18 cellular contexts compared by ENCODE assay signal in the genomic region with DNA sequence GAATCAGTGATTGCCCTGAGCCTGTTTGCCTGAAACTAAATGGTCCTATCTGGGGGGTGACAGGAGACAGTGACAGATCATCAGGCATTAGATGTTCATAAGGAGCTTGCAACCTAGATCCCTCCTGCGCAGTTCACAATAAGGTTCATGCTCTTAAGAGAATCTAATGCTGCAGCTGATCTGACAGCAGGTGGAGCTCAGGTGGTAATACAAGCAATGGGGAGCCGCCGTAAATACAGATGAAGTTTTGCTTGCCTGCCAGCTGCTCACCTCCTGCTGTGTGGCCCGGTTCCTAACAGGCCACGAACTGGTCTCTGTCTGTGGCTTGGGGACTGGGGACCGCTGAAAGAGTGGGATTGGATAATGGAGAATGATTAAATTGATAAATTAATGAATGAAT. TPM values are rescaled to one million over a fixed set of nuclear protein-coding genes. Genes with fewer than 3 reads are reported as not detected.
DNase-seq lines count a peak whose midpoint lies in the region; ATAC-seq, FAIRE-seq and TF ChIP-seq lines count a peak whose summit lies in the region.
"Had no signal": no experiment of that assay in that cellular context is flagged by ENCODE, and none has a peak within 500 bp of the region (broad histone marks: within the 10 kb centered on the region; RNA-seq: fewer than 3 reads in every experiment).

No MANE protein-coding gene starts in this region.

- H3K4me1 ChIP-seq in Caco-2: no peaks in the 10 kb centered on the region
- no peaks in the 10 kb centered on the region for H3K4me1 ChIP-seq in liver (ENCODE audit: control insufficient read depth in 4 of 4, insufficient read depth in 4 of 4, low read length in 3 of 4)
- H3K4me1 ChIP-seq: heart right ventricle had no signal

- no peaks in the 10 kb centered on the region for H3K36me3 ChIP-seq in Caco-2 (ENCODE audit: control insufficient read depth, insufficient read depth, low read length)
- H3K36me3 ChIP-seq in WERI-Rb-1: no peaks in the 10 kb centered on the region
- H3K36me3 ChIP-seq in liver (ENCODE audit: control insufficient read depth in 4 of 4, insufficient read depth in 3 of 4, low read depth in 1 of 4, low read length in 3 of 4): no peaks in the 10 kb centered on the region
- H3K36me3 ChIP-seq: heart right ventricle had no signal

- no peak overlapping the region for H3K9ac ChIP-seq in liver (ENCODE audit: low read depth in 1 of 2, low read length in 2 of 2)

- no peaks in the 10 kb centered on the region for H3K9me3 ChIP-seq in Caco-2
- H3K9me3 ChIP-seq in WERI-Rb-1 (ENCODE audit: severe bottlenecking): no peaks in the 10 kb centered on the region
- no peaks in the 10 kb centered on the region for H3K9me3 ChIP-seq in liver (ENCODE audit: control insufficient read depth in 4 of 4, low read length in 3 of 4)
- H3K9me3 ChIP-seq: heart right ventricle had no signal

- WGBS in liver: 45% methylated on average over 6 of the region's 6 CpGs

- intact Hi-C loops in Caco-2 (cut with micrococcal nuclease; ENCODE audit: unreplicated experiment): loop anchor here (1.0 to 5.0 kb wide), 3 partner anchors 137 to 378 kb away; no protein-coding TSS in a partner anchor

- no peaks in the 10 kb centered on the region for H3K9me3 Mint-ChIP-seq in Caco-2 (ENCODE audit: unreplicated experiment)
- H3K9me3 Mint-ChIP-seq: activated CD4-positive, alpha-beta T cell treated with anti-CD3 and anti-CD28 coated beads, Interleukin-2, amount 10 ng/mL, durations not matched to agents 7 days and 5 days; brain; stimulated activated naive CD8-positive, alpha-beta T cell treated with anti-CD3 and anti-CD28 coated beads, Interleukin-15, Interleukin-2, amounts not matched to agents 100 ng/mL and 50 ng/mL, for 24 hours had no signal

- H3K27me3 ChIP-seq in Caco-2 (replicated peaks; ENCODE audit: control insufficient read depth, insufficient read depth, low read length) (no peaks in the 10 kb centered on the region), WERI-Rb-1 (ENCODE audit: insufficient read depth, low read depth, severe bottlenecking) (no peaks in the 10 kb centered on the region), liver (ENCODE audit: control insufficient read depth in 4 of 4, insufficient read depth in 4 of 4, low read length in 3 of 4) (no peaks in the 10 kb centered on the region)
- H3K27me3 ChIP-seq: heart right ventricle had no signal

- no peak for ATAC-seq in GM18907 (IDR thresholded peaks at IDR 0.05; ENCODE audit: unreplicated experiment)
- ATAC-seq: heart right ventricle, left cardiac atrium had no signal

- no peak overlapping the region for H3K4me3 ChIP-seq in Caco-2 (ENCODE audit: low read depth, low read length)
- no peak overlapping the region for H3K4me3 ChIP-seq in LNCaP clone FGC (ENCODE audit: low read depth, low read length)
- no peak overlapping the region for H3K4me3 ChIP-seq in WERI-Rb-1 (ENCODE audit: low read depth, low read length)
- H3K4me3 ChIP-seq in liver (ENCODE audit: low read depth in 1 of 3, low read length in 3 of 3): no peak overlapping the region
- H3K4me3 ChIP-seq: heart right ventricle had no signal

- H3K27me3 Mint-ChIP-seq in Caco-2 (ENCODE audit: insufficient read depth, unreplicated experiment): peaks cover 3% of the 10 kb centered on the region
- H3K27me3 Mint-ChIP-seq: activated CD4-positive, alpha-beta T cell treated with anti-CD3 and anti-CD28 coated beads, Interleukin-2, amount 10 ng/mL, durations not matched to agents 7 days and 5 days; brain; stimulated activated naive CD8-positive, alpha-beta T cell treated with anti-CD3 and anti-CD28 coated beads, Interleukin-15, Interleukin-2, amounts not matched to agents 100 ng/mL and 50 ng/mL, for 24 hours had no signal

- H3K4me3 Mint-ChIP-seq in Caco-2 (ENCODE audit: unreplicated experiment): no peak overlapping the region
- H3K4me3 Mint-ChIP-seq: activated CD4-positive, alpha-beta T cell treated with anti-CD3 and anti-CD28 coated beads, Interleukin-2, amount 10 ng/mL, durations not matched to agents 7 days and 5 days; brain; stimulated activated naive CD8-positive, alpha-beta T cell treated with anti-CD3 and anti-CD28 coated beads, Interleukin-15, Interleukin-2, amounts not matched to agents 100 ng/mL and 50 ng/mL, for 24 hours had no signal

- POLR2A ChIA-PET in Caco-2 (lab: Charles Lee): no interaction called here

- peaks cover 6% of the 10 kb centered on the region for H3K4me1 Mint-ChIP-seq in Caco-2 (ENCODE audit: low read depth, unreplicated experiment)
- H3K4me1 Mint-ChIP-seq: activated CD4-positive, alpha-beta T cell treated with anti-CD3 and anti-CD28 coated beads, Interleukin-2, amount 10 ng/mL, durations not matched to agents 7 days and 5 days; brain had no signal

- TF ChIP-seq CTCF in Caco-2 (IDR thresholded peaks at IDR 0.05; ENCODE audit: insufficient read depth in 1 of 2, low read depth in 1 of 2, low read length in 1 of 2, severe bottlenecking in 1 of 2, unreplicated experiment in 1 of 2) (peak; percentile 51 to 68), LNCaP clone FGC (IDR thresholded peaks at IDR 0.05; ENCODE audit: control insufficient read depth, extremely low read depth, insufficient read depth) (peak; percentile 68), WERI-Rb-1 (IDR thresholded peaks at IDR 0.05; ENCODE audit: low read depth, low read length) (peak; percentile 26; the same call in 1 of the 2 replicates), liver (IDR thresholded peaks at IDR 0.05; ENCODE audit: low read depth, low read length, missing input control) (no peak)

- no peak for FAIRE-seq in RCC 7860 (lab: Jason Lieb, UNC)

- peak; percentile 73 to 74 for DNase-seq in Caco-2
- DNase-seq in LNCaP clone FGC (ENCODE audit: low read depth): peak; percentile 47
- peak; percentile 67 for DNase-seq in WERI-Rb-1
- no peak for DNase-seq in RCC 7860 (ENCODE audit: low spot score)
- DNase-seq in superior temporal gyrus (ENCODE audit: extremely low spot score): no peak
- no peak for DNase-seq in NCI-H2029 (lab: John Stamatoyannopoulos, UW)
- DNase-seq: activated CD4-positive, alpha-beta T cell treated with anti-CD3 and anti-CD28 coated beads, Interleukin-2, amount 10 ng/mL, durations not matched to agents 7 days and 5 days; activated naive CD4-positive, alpha-beta T cell treated with anti-CD3 and anti-CD28 coated beads, Interleukin-2, amount 50 U/mL, for 16 hours; dermis blood vessel endothelial cell; heart right ventricle; left cardiac atrium; NCI-H1417 treated with DMSO at 0.1 percent for 48 hours; T1000 had no signal

- H3K27ac ChIP-seq in WERI-Rb-1 (no peak overlapping the region), liver (ENCODE audit: low read depth in 1 of 2, low read length in 2 of 2) (no peak overlapping the region)
- H3K27ac ChIP-seq: heart right ventricle had no signal

- H3K27ac Mint-ChIP-seq in Caco-2 (ENCODE audit: unreplicated experiment): no peak overlapping the region
- H3K27ac Mint-ChIP-seq: activated CD4-positive, alpha-beta T cell treated with anti-CD3 and anti-CD28 coated beads, Interleukin-2, amount 10 ng/mL, durations not matched to agents 7 days and 5 days; brain; stimulated activated naive CD8-positive, alpha-beta T cell treated with anti-CD3 and anti-CD28 coated beads, Interleukin-15, Interleukin-2, amounts not matched to agents 100 ng/mL and 50 ng/mL, for 24 hours had no signal

- TF ChIP-seq RAD21 in liver (IDR thresholded peaks at IDR 0.05): peak; percentile 39 to 41

- CTCF ChIA-PET in Caco-2 (lab: Charles Lee): interaction anchor here (1.1 to 1.6 kb wide), 3 partner anchors 22 to 138 kb away, joined by 3 to 16 read pairs (median 3); no protein-coding TSS in a partner anchor

- no peaks in the 10 kb centered on the region for H3K36me3 Mint-ChIP-seq in Caco-2 (ENCODE audit: insufficient read depth, unreplicated experiment)
- H3K36me3 Mint-ChIP-seq: brain had no signal

- no TSS peak for BruUV-seq in Caco-2 (replicated peaks; lab: Mats Ljungman, UMichigan)

TF ChIP-seq in liver, 16 proteins besides CTCF, POLR2A, EP300 and RAD21 (continues in another document):
- no peak for TF ChIP-seq FOXA2 (IDR thresholded peaks at IDR 0.05)
- TF ChIP-seq SP1 (IDR thresholded peaks at IDR 0.05): no peak
- TF ChIP-seq ZBTB33 (IDR thresholded peaks at IDR 0.05): no peak
- no peak for TF ChIP-seq YY1 (IDR thresholded peaks at IDR 0.05)
- no peak for TF ChIP-seq HNF4A (conservative IDR thresholded peaks at IDR 0.05)
- TF ChIP-seq JUND (IDR thresholded peaks at IDR 0.05): no peak
- TF ChIP-seq GABPA (IDR thresholded peaks at IDR 0.05 in 1 of 2, conservative IDR thresholded peaks at IDR 0.05 in 1 of 2): no peak
- TF ChIP-seq RXRA (IDR thresholded peaks at IDR 0.05): no peak
- TF ChIP-seq EGR1 (IDR thresholded peaks at IDR 0.05; ENCODE audit: low read depth in 2 of 2): no peak
- TF ChIP-seq ATF3 (IDR thresholded peaks at IDR 0.05): no peak
- TF ChIP-seq HNF4G (IDR thresholded peaks at IDR 0.05): no peak
- TF ChIP-seq TAF1 (conservative IDR thresholded peaks at IDR 0.05): no peak
- TF ChIP-seq MAX (IDR thresholded peaks at IDR 0.05): no peak
- no peak for TF ChIP-seq NR2F2 (IDR thresholded peaks at IDR 0.05)

RNA-seq across cellular contexts. Expression of gene NOX4, which starts 14.0 kb away (rescaled TPM):
- 0.14 TPM in 1 of 2 replicates, not detected in the other for total RNA-seq in Caco-2 (2022)
- total RNA-seq in liver: under 1 TPM in 1 of 2 donors, not detected in 1; 0.19 TPM
- polyA plus RNA-seq in liver: under 1 TPM; 0.07 to 0.29 TPM
- total RNA-seq: activated CD4-positive, alpha-beta T cell treated with anti-CD3 and anti-CD28 coated beads, Interleukin-2, amount 10 ng/mL, durations not matched to agents 7 days and 5 days; myocyte had no signal

Comparison
In these comparisons a context has a peak if more than half of its experiments do, and no peak if none do; other contexts are left out.
1. DNase-seq: peak in Caco-2 (2 of 2), LNCaP clone FGC (single experiment) and WERI-Rb-1 (single experiment); none in RCC 7860 (single experiment), superior temporal gyrus (single experiment) and NCI-H2029 (single experiment).